ENCODE assay signal across 8 cellular contexts in the genomic region with DNA sequence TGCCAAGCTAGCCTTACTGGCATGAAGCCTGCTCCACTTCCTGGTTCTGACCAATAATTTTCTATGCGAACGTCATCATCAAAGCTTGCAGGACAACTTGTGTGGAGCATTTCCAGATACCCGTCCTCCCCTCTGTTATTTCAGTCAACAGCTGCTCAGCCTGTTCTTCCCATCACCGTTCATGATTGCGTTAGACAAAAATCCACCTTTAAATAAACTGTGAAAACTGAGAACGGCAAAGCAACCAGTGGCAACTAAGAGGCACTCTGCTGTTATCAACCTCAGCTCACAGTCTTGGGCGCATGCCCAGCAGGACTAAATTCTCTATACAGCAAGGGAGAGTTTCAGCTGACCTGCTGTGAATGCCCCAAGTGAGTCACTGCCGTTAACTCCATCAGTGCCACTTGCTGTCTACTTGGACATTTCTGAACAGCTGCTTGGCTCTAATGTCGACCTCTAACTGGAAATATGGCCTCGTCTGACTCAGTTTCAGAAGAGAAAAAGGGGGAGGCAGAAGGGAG.
A peak's percentile ranks its signal among the peaks of the same experiment; 100 is the strongest.
DNase-seq lines count a peak whose midpoint lies in the region; ATAC-seq and TF ChIP-seq lines count a peak whose summit lies in the region.

No MANE protein-coding gene starts in this region.

- DNase-seq in activated naive CD8-positive, alpha-beta T cell treated with anti-CD3 and anti-CD28 coated beads, Interleukin-2, amount 50 U/mL, for 24 hours, result no peak
- DNase-seq in activated naive CD8-positive, alpha-beta T cell treated with anti-CD3 and anti-CD28 coated beads for 36 hours, result no peak
- DNase-seq in SHP77 treated with DMSO at 0.1 percent for 48 hours (lab: John Stamatoyannopoulos, UW) (peak; percentile 96), fibroblast of pulmonary artery (ENCODE audit: low read depth) (peak; percentile 99), occipital lobe (lab: John Stamatoyannopoulos, UW) (peak; percentile 3), immature natural killer cell (no peak), activated T-cell treated with anti-CD3 and anti-CD28 coated beads for 4 hours (no peak), HuH-7.5 (ENCODE audit: low spot score) (no peak)

- H3K27ac Mint-ChIP-seq in activated naive CD8-positive, alpha-beta T cell treated with anti-CD3 and anti-CD28 coated beads, Interleukin-2, amount 50 U/mL, for 24 hours, result no peak overlapping the region
- H3K27ac Mint-ChIP-seq in activated naive CD8-positive, alpha-beta T cell treated with anti-CD3 and anti-CD28 coated beads for 36 hours, result no peak overlapping the region
- peak overlapping the region in 2 of 6 donors; percentile 8 to 12 for H3K27ac Mint-ChIP-seq in immature natural killer cell

- H3K9me3 Mint-ChIP-seq in activated naive CD8-positive, alpha-beta T cell treated with anti-CD3 and anti-CD28 coated beads, Interleukin-2, amount 50 U/mL, for 24 hours, result peaks cover 8% of the 10 kb centered on the region
- H3K9me3 Mint-ChIP-seq in activated naive CD8-positive, alpha-beta T cell treated with anti-CD3 and anti-CD28 coated beads for 36 hours, result peaks cover 2% of the 10 kb centered on the region
- H3K9me3 Mint-ChIP-seq in immature natural killer cell, result no peaks in the 10 kb centered on the region

- peaks cover 4% of the 10 kb centered on the region for H3K27me3 Mint-ChIP-seq in activated naive CD8-positive, alpha-beta T cell treated with anti-CD3 and anti-CD28 coated beads, Interleukin-2, amount 50 U/mL, for 24 hours
- H3K27me3 Mint-ChIP-seq in activated naive CD8-positive, alpha-beta T cell treated with anti-CD3 and anti-CD28 coated beads for 36 hours, result no peaks in the 10 kb centered on the region
- peaks cover 1 to 4% (median 2%) of the 10 kb centered on the region in 3 donors for H3K27me3 Mint-ChIP-seq in immature natural killer cell (ENCODE audit: low read depth in 3 of 3)

- TF ChIP-seq CTCF in fibroblast of pulmonary artery (IDR thresholded peaks at IDR 0.05; ENCODE audit: low read length, missing control alignments), result peak; percentile 12

- H3K36me3 Mint-ChIP-seq in activated naive CD8-positive, alpha-beta T cell treated with anti-CD3 and anti-CD28 coated beads, Interleukin-2, amount 50 U/mL, for 24 hours (ENCODE audit: low read depth), result no peaks in the 10 kb centered on the region
- H3K36me3 Mint-ChIP-seq in activated naive CD8-positive, alpha-beta T cell treated with anti-CD3 and anti-CD28 coated beads for 36 hours, result peaks cover 3% of the 10 kb centered on the region
- peaks cover 0 to under 1% (median 0%) of the 10 kb centered on the region in 3 donors for H3K36me3 Mint-ChIP-seq in immature natural killer cell

- H3K4me3 ChIP-seq in fibroblast of pulmonary artery (replicated peaks; ENCODE audit: low read depth, low read length), result peak overlapping the region; percentile 3

- no peak overlapping the region for H3K4me3 Mint-ChIP-seq in activated naive CD8-positive, alpha-beta T cell treated with anti-CD3 and anti-CD28 coated beads, Interleukin-2, amount 50 U/mL, for 24 hours
- no peak overlapping the region for H3K4me3 Mint-ChIP-seq in activated naive CD8-positive, alpha-beta T cell treated with anti-CD3 and anti-CD28 coated beads for 36 hours
- H3K4me3 Mint-ChIP-seq in immature natural killer cell, result peak overlapping the region in 1 of 5 donors; percentile 70

- peak; percentile 37 for ATAC-seq in activated naive CD8-positive, alpha-beta T cell treated with anti-CD3 and anti-CD28 coated beads, Interleukin-2, amount 50 U/mL, for 24 hours

- peaks cover 33% of the 10 kb centered on the region for H3K4me1 Mint-ChIP-seq in activated naive CD8-positive, alpha-beta T cell treated with anti-CD3 and anti-CD28 coated beads, Interleukin-2, amount 50 U/mL, for 24 hours
- H3K4me1 Mint-ChIP-seq in activated naive CD8-positive, alpha-beta T cell treated with anti-CD3 and anti-CD28 coated beads for 36 hours, result peaks cover 8% of the 10 kb centered on the region
- H3K4me1 Mint-ChIP-seq in immature natural killer cell, result no peaks in the 10 kb centered on the region

Comparison
In these comparisons a context has a peak if more than half of its experiments do, and no peak if none do; other contexts are left out.
1. DNase-seq: peak in SHP77 treated with DMSO at 0.1 percent for 48 hours (single experiment), fibroblast of pulmonary artery (single experiment) and occipital lobe (single experiment); none in activated naive CD8-positive, alpha-beta T cell treated with anti-CD3 and anti-CD28 coated beads, Interleukin-2, amount 50 U/mL, for 24 hours (single experiment), activated naive CD8-positive, alpha-beta T cell treated with anti-CD3 and anti-CD28 coated beads for 36 hours (single experiment), immature natural killer cell (0 of 3), activated T-cell treated with anti-CD3 and anti-CD28 coated beads for 4 hours (single experiment) and HuH-7.5 (single experiment).